In genomic region chr15:78079296-78080087, GRCh38 we compare ENCODE assay signal across 1 cellular context.
TF ChIP-seq lines count a peak whose summit lies in the region.

No MANE protein-coding gene starts in this region.

TF ChIP-seq in IMR-90, 13 proteins besides CTCF, POLR2A, EP300 and RAD21 (continued from another document):
- TF ChIP-seq, protein P1, sequence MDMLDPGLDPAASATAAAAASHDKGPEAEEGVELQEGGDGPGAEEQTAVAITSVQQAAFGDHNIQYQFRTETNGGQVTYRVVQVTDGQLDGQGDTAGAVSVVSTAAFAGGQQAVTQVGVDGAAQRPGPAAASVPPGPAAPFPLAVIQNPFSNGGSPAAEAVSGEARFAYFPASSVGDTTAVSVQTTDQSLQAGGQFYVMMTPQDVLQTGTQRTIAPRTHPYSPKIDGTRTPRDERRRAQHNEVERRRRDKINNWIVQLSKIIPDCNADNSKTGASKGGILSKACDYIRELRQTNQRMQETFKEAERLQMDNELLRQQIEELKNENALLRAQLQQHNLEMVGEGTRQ (IDR thresholded peaks at IDR 0.05; ENCODE audit: low read depth, low read length) = no peak
- TF ChIP-seq ELK1 (IDR thresholded peaks at IDR 0.05; ENCODE audit: borderline replicate concordance, low read depth, low read length) (no peak), CEBPB (IDR thresholded peaks at IDR 0.05; ENCODE audit: low read depth, low read length) (no peak), RCOR1 (IDR thresholded peaks at IDR 0.05; ENCODE audit: insufficient replicate concordance, low read length) (no peak), NFE2L2 (IDR thresholded peaks at IDR 0.05; ENCODE audit: low read depth, low read length) (no peak), SMC3 (IDR thresholded peaks at IDR 0.05; ENCODE audit: low read depth, low read length) (no peak), MAZ (IDR thresholded peaks at IDR 0.05; ENCODE audit: borderline replicate concordance, low read depth, low read length) (no peak), CHD1 (IDR thresholded peaks at IDR 0.05; ENCODE audit: low read depth, low read length) (no peak), MAFK (IDR thresholded peaks at IDR 0.05; ENCODE audit: low read depth, low read length) (no peak), RFX5 (IDR thresholded peaks at IDR 0.05; ENCODE audit: low read depth, low read length) (no peak), FOS (IDR thresholded peaks at IDR 0.05; ENCODE audit: low read depth, low read length) (no peak), MXI1 (IDR thresholded peaks at IDR 0.05; ENCODE audit: borderline replicate concordance, low read depth, low read length) (no peak)
